ENCODE assay signal across 10 cellular contexts in genomic region chr4:48832571-48832970, GRCh38. TPM values are rescaled to one million over a fixed set of nuclear protein-coding genes. Genes with fewer than 3 reads are reported as not detected.
DNase-seq lines count a peak whose midpoint lies in the region; ATAC-seq, FAIRE-seq and TF ChIP-seq lines count a peak whose summit lies in the region.
"Had no signal": no experiment of that assay in that cellular context is flagged by ENCODE, and none has a peak within 500 bp of the region (broad histone marks: within the 10 kb centered on the region; RNA-seq: fewer than 3 reads in every experiment).

No MANE protein-coding gene starts in this region.

- H3K27me3 ChIP-seq in CD4-positive, alpha-beta memory T cell (ENCODE audit: insufficient read depth, low read length) = no peaks in the 10 kb centered on the region
- H3K27me3 ChIP-seq in K562 (ENCODE audit: control insufficient read depth in 2 of 2, insufficient read depth in 2 of 2, low read length in 2 of 2) = no peaks in the 10 kb centered on the region
- no peaks in the 10 kb centered on the region for H3K27me3 ChIP-seq in spleen (replicated peaks in 1 of 7)
- no peaks in the 10 kb centered on the region for H3K27me3 ChIP-seq in vagina

- H2AFZ ChIP-seq in K562 (ENCODE audit: low read depth, low read length) = no peak overlapping the region

- in situ Hi-C loops in K562 (cut with MboI) = no loop called here

- no peak for ATAC-seq in K562

- FAIRE-seq in K562 (lab: Jason Lieb, UNC) (no peak), GM12891 (lab: Jason Lieb, UNC) (no peak)

- H3K36me3 ChIP-seq in CD4-positive, alpha-beta memory T cell (ENCODE audit: insufficient read depth, low read length) = peaks cover 25% of the 10 kb centered on the region
- H3K36me3 ChIP-seq in K562 (ENCODE audit: control insufficient read depth, insufficient read depth, low read length) = peaks cover 51% of the 10 kb centered on the region
- peaks cover 0 to 50% (median 37%) of the 10 kb centered on the region in 6 donors for H3K36me3 ChIP-seq in spleen
- H3K36me3 ChIP-seq in vagina = peaks cover 0 to 29% of the 10 kb centered on the region in 2 donors

- no peak overlapping the region for H3K27ac ChIP-seq in CD4-positive, alpha-beta memory T cell (ENCODE audit: low read depth, low read length)
- H3K27ac ChIP-seq in K562 (ENCODE audit: extremely low read depth, low read depth, low read length) = peak overlapping the region; percentile 94
- H3K27ac ChIP-seq in spleen = no peak overlapping the region
- no peak overlapping the region for H3K27ac ChIP-seq in vagina

- H3K27ac Mint-ChIP-seq in CD4-positive, alpha-beta memory T cell = peak overlapping the region in 3 of 7 donors; percentile 44 to 99 (median 53)
- peak overlapping the region in 1 of 3 donors; percentile 94 for H3K27ac Mint-ChIP-seq in IgD-negative memory B cell

- peak overlapping the region; percentile 96 for H3K4me2 ChIP-seq in K562 (ENCODE audit: insufficient read depth, low read length)

- TF ChIP-seq EP300 in K562 (IDR thresholded peaks at IDR 0.05; ENCODE audit: low read length) = no peak

- H3K9ac ChIP-seq in K562 (ENCODE audit: insufficient read depth in 1 of 2, low read depth in 2 of 2, low read length in 2 of 2) = peak overlapping the region; percentile 36 to 95

- no peak for TF ChIP-seq CTCF in K562 (IDR thresholded peaks at IDR 0.05 in 2 of 3, conservative IDR thresholded peaks at IDR 0.05 in 1 of 3; ENCODE audit: insufficient read depth in 2 of 3, low read depth in 1 of 3, low read length in 3 of 3)
- no peak for TF ChIP-seq CTCF in spleen (IDR thresholded peaks at IDR 0.05 in 8 of 11, conservative IDR thresholded peaks at IDR 0.05 in 3 of 11)
- no peak for TF ChIP-seq CTCF in vagina (IDR thresholded peaks at IDR 0.05)

- intact Hi-C loops in CD4-positive, alpha-beta memory T cell (cut with micrococcal nuclease) = loop anchor here (10.0 kb wide), 1 partner anchor 132 kb away; no protein-coding TSS in a partner anchor
- intact Hi-C loops in K562 (cut with micrococcal nuclease) = loop anchor here (5.0 kb wide), 2 partner anchors 65 to 105 kb away; no protein-coding TSS in a partner anchor
- intact Hi-C loops in spleen (cut with DNase I; ENCODE audit: low total_unique reads) = loop anchor here (10.0 kb wide), 1 partner anchor 48 kb away; the partner anchor contains the start of gene FRYL
- intact Hi-C loops in vagina (cut with DNase I) = no loop called here

- CTCF ChIA-PET in CD4-positive, alpha-beta memory T cell (lab: Charles Lee; ENCODE audit: partially characterized antibody) = interaction anchor here (0.7 to 2.2 kb wide), 2 partner anchors 19 to 52 kb away, joined by 3 to 6 read pairs; partner anchors contain the start of gene FRYL
- CTCF ChIA-PET in K562 (lab: Yijun Ruan, JAX; ENCODE audit: low intra/inter-chr PET ratio) = no interaction called here

- TF ChIP-seq POLR2A in K562 (conservative IDR thresholded peaks at IDR 0.05) (no peak), GM12891 (IDR thresholded peaks at IDR 0.05; ENCODE audit: low read depth, low read length) (no peak), spleen (IDR thresholded peaks at IDR 0.05) (no peak), vagina (IDR thresholded peaks at IDR 0.05) (no peak)

- H3K4me3 ChIP-seq in CD4-positive, alpha-beta memory T cell (ENCODE audit: low read length in 2 of 2) = no peak overlapping the region
- H3K4me3 ChIP-seq in K562 = peak overlapping the region; percentile 74
- peak overlapping the region in 2 of 8 donors; percentile 81 to 86 for H3K4me3 ChIP-seq in spleen
- no peak overlapping the region for H3K4me3 ChIP-seq in vagina

- H3K4me1 Mint-ChIP-seq in CD4-positive, alpha-beta memory T cell = peaks cover 21 to 42% (median 34%) of the 10 kb centered on the region in 4 donors
- H3K4me1 Mint-ChIP-seq in IgD-negative memory B cell = peaks cover 10 to 24% (median 20%) of the 10 kb centered on the region in 3 donors

- H3K27me3 Mint-ChIP-seq in CD4-positive, alpha-beta memory T cell = no peaks in the 10 kb centered on the region
- H3K27me3 Mint-ChIP-seq in IgD-negative memory B cell = no peaks in the 10 kb centered on the region

- peak overlapping the region in 6 of 8 donors; percentile 6 to 100 (median 36) for H3K4me3 Mint-ChIP-seq in CD4-positive, alpha-beta memory T cell
- peak overlapping the region; percentile 21 to 100 (median 55) for H3K4me3 Mint-ChIP-seq in IgD-negative memory B cell

- H3K36me3 Mint-ChIP-seq in CD4-positive, alpha-beta memory T cell = peaks cover 19 to 32% of the 10 kb centered on the region in 2 donors
- peaks cover 2% of the 10 kb centered on the region for H3K36me3 Mint-ChIP-seq in IgD-negative memory B cell

- no peaks in the 10 kb centered on the region for H3K9me1 ChIP-seq in K562 (ENCODE audit: control insufficient read depth, insufficient read depth, low read length)

- H4K20me1 ChIP-seq in K562 (replicated peaks; ENCODE audit: control insufficient read depth, insufficient read depth, low read length) = no peaks in the 10 kb centered on the region

- no peak for TF ChIP-seq RAD21 in K562 (CRISPR knock-in tag; conservative IDR thresholded peaks at IDR 0.05 in 1 of 2, IDR thresholded peaks at IDR 0.05 in 1 of 2)

- H3K79me2 ChIP-seq in K562 (ENCODE audit: control insufficient read depth, insufficient read depth, low read length) = peaks cover 58% of the 10 kb centered on the region

- H3K9me3 Mint-ChIP-seq in CD4-positive, alpha-beta memory T cell = peaks cover 0 to 2% (median 0%) of the 10 kb centered on the region in 8 donors
- no peaks in the 10 kb centered on the region for H3K9me3 Mint-ChIP-seq in IgD-negative memory B cell

- H3K4me1 ChIP-seq in CD4-positive, alpha-beta memory T cell (ENCODE audit: insufficient read depth, low read length) = peaks cover 25% of the 10 kb centered on the region
- H3K4me1 ChIP-seq in K562 (replicated peaks in 1 of 2; ENCODE audit: control insufficient read depth in 2 of 2, insufficient read depth in 2 of 2, low read length in 2 of 2) (peaks cover 6% of the 10 kb centered on the region in 2 experiments; a peak in 3 of 5 replicates), spleen (peaks cover 6 to 41% (median 26%) of the 10 kb centered on the region in 6 donors), vagina (peaks cover 17% of the 10 kb centered on the region)

- H3K9me3 ChIP-seq in CD4-positive, alpha-beta memory T cell (ENCODE audit: control insufficient read depth in 1 of 2, low read length in 2 of 2) = no peaks in the 10 kb centered on the region
- 0 out of 2 replicates have a peak, but pooled peaks cover 3% of the 10 kb centered on the region for H3K9me3 ChIP-seq in K562 (replicated peaks; ENCODE audit: control insufficient read depth, insufficient read depth, low read depth, low read length)
- H3K9me3 ChIP-seq in spleen = peaks cover 0 to 4% (median 0%) of the 10 kb centered on the region in 8 donors
- no peaks in the 10 kb centered on the region for H3K9me3 ChIP-seq in vagina

- 23% methylated on average over 5 of the region's 5 CpGs for WGBS in K562 (ENCODE audit: insufficient coverage, low coverage, missing lambda C conversion rate)
- 88 to 94% (median 92%) methylated on average over 5 of the region's 5 CpGs for WGBS in spleen, 5 donors

- POLR2A ChIA-PET in CD4-positive, alpha-beta memory T cell (lab: Charles Lee; ENCODE audit: partially characterized antibody) = interaction anchor here (3.7 kb wide), 1 partner anchor 52 kb away, joined by 49 read pairs; the partner anchor contains the start of gene FRYL
- POLR2A ChIA-PET in K562 (lab: Yijun Ruan, JAX) = no interaction called here

- no peak for DNase-seq in CD4-positive, alpha-beta memory T cell
- DNase-seq in K562 (ENCODE audit: extremely low read depth in 1 of 4, low spot score in 3 of 4) (peak in 1 of 4 experiments; percentile 27), myocyte (ENCODE audit: low read depth) (peak; percentile 81), GM12891 (ENCODE audit: insufficient read length, low spot score) (no peak), 8988T (no peak), spleen (no peak), vagina (ENCODE audit: extremely low spot score in 2 of 2) (no peak)
- DNase-seq: anterior cingulate cortex, KG1 had no signal

- BruUV-seq in K562 (replicated peaks; lab: Mats Ljungman, UMichigan) = no TSS peak

RNA-seq across cellular contexts. Expression of gene OCIAD1, which starts 1.7 kb away (rescaled TPM):
- total RNA-seq in CD4-positive, alpha-beta memory T cell = 100 to 1,000 TPM; 110 to 124 TPM
- 100 to 1,000 TPM; 161 to 171 TPM for polyA plus RNA-seq in CD4-positive, alpha-beta memory T cell
- polyA plus RNA-seq in IgD-negative memory B cell (162 TPM), K562 (2011; rRNA removed) (223 and 278 TPM in 2 replicates), K562 (2014; fragmentation: Illumina TruSeq; extraction: Trizol) (304 and 358 TPM in 2 replicates), K562 (2014; fragmentation: Nextera tagmentation; extraction: Ambion mirVana) (100 to 1,000 TPM; 204 to 222 TPM), K562 (2014; rRNA removed) (188 and 200 TPM in 2 replicates), spleen (100 to 1,000 TPM in 1 of 3 donors, 10 to 100 TPM in 2; 94.8 to 104 (median 98.1) TPM)
- total RNA-seq in K562 (2011; cell fraction: chromatin; rRNA removed; ENCODE audit: low replicate concordance) = 114 and 265 TPM in 2 replicates
- 122 and 132 TPM in 2 replicates for total RNA-seq in K562 (2011; cell fraction: nucleolus; rRNA removed)
- 169 and 184 TPM in 2 replicates for total RNA-seq in K562 (2011; cell fraction: nucleoplasm; rRNA removed)
- total RNA-seq in K562 (2014; rRNA removed) (93.1 and 99.0 TPM in 2 replicates), K562 (2014; rRNA removed; fragmentation: Illumina TruSeq; extraction: Trizol) (196 and 197 TPM in 2 replicates), K562 (2015; rRNA removed; fragmentation: Illumina TruSeq; extraction: Trizol) (148 and 163 TPM in 2 replicates), K562 (2021) (134 and 148 TPM in 2 replicates), myocyte (273 and 287 TPM in 2 replicates), spleen (100 to 1,000 TPM in 3 of 7 donors, 10 to 100 TPM in 4; 86.7 to 114 (median 99.2) TPM), vagina (72.4 TPM)
- polyA plus RNA-seq in K562 (2011; cell fraction: cytosol; rRNA removed) = 68.0 and 101 TPM in 2 replicates
- 107 and 109 TPM in 2 replicates for polyA plus RNA-seq in K562 (2011; cell fraction: nucleus; rRNA removed)
- polyA plus RNA-seq in K562 (2012) = 173 and 180 TPM in 2 replicates
- 90.9 and 99.1 TPM in 2 replicates for polyA minus RNA-seq in K562 (2011; rRNA and poly(A)+ RNA removed)
- polyA minus RNA-seq in K562 (2011; cell fraction: cytosol; rRNA and poly(A)+ RNA removed) = 41.0 and 57.6 TPM in 2 replicates
- polyA minus RNA-seq in K562 (2011; cell fraction: nucleus; rRNA and poly(A)+ RNA removed) = 71.1 and 117 TPM in 2 replicates
- 153 TPM for polyA plus RNA-seq in myocyte (2012)
- 84.8 TPM for polyA plus RNA-seq in GM12891 (2012; ENCODE audit: low read depth, missing spikeins)

RNA-seq across cellular contexts. Expression of gene FRYL, which starts 52.5 kb away (rescaled TPM):
- 100 to 1,000 TPM; 124 to 134 TPM for total RNA-seq in CD4-positive, alpha-beta memory T cell
- polyA plus RNA-seq in CD4-positive, alpha-beta memory T cell = 10 to 100 TPM; 17.1 to 43.6 TPM
- polyA plus RNA-seq in IgD-negative memory B cell (29.6 TPM), K562 (2011; rRNA removed) (16.0 and 21.7 TPM in 2 replicates), K562 (2014; fragmentation: Illumina TruSeq; extraction: Trizol) (11.4 and 13.2 TPM in 2 replicates), K562 (2014; fragmentation: Nextera tagmentation; extraction: Ambion mirVana) (1 to 10 TPM; 7.2 TPM), K562 (2014; rRNA removed) (9.3 and 11.5 TPM in 2 replicates), spleen (10 to 100 TPM; 14.2 to 16.1 (median 14.6) TPM)
- total RNA-seq in K562 (2011; cell fraction: chromatin; rRNA removed; ENCODE audit: low replicate concordance) = 54.3 and 216 TPM in 2 replicates
- total RNA-seq in K562 (2011; cell fraction: nucleolus; rRNA removed) = 36.9 and 53.4 TPM in 2 replicates
- 66.0 and 97.4 TPM in 2 replicates for total RNA-seq in K562 (2011; cell fraction: nucleoplasm; rRNA removed)
- total RNA-seq in K562 (2014; rRNA removed) (15.9 and 31.6 TPM in 2 replicates), K562 (2014; rRNA removed; fragmentation: Illumina TruSeq; extraction: Trizol) (29.3 and 36.9 TPM in 2 replicates), K562 (2015; rRNA removed; fragmentation: Illumina TruSeq; extraction: Trizol) (31.7 and 34.9 TPM in 2 replicates), K562 (2021) (24.1 and 25.8 TPM in 2 replicates), myocyte (30.8 and 42.4 TPM in 2 replicates), spleen (100 to 1,000 TPM in 4 of 7 donors, 10 to 100 TPM in 3; 88.7 to 118 (median 101) TPM), vagina (51.8 TPM)
- 4.9 and 8.5 TPM in 2 replicates for polyA plus RNA-seq in K562 (2011; cell fraction: cytosol; rRNA removed)
- polyA plus RNA-seq in K562 (2011; cell fraction: nucleus; rRNA removed) = 24.7 and 39.0 TPM in 2 replicates
- polyA plus RNA-seq in K562 (2012) = 10.3 and 14.0 TPM in 2 replicates
- polyA minus RNA-seq in K562 (2011; rRNA and poly(A)+ RNA removed) = 96.4 and 106 TPM in 2 replicates
- polyA minus RNA-seq in K562 (2011; cell fraction: cytosol; rRNA and poly(A)+ RNA removed) = 18.9 and 26.7 TPM in 2 replicates
- polyA minus RNA-seq in K562 (2011; cell fraction: nucleus; rRNA and poly(A)+ RNA removed) = 125 and 183 TPM in 2 replicates
- 7.1 TPM for polyA plus RNA-seq in myocyte (2012)
- polyA plus RNA-seq in GM12891 (2012; ENCODE audit: low read depth, missing spikeins) = 14.8 TPM
